ENCODE assay signal across 8 cellular contexts in the genomic region with DNA sequence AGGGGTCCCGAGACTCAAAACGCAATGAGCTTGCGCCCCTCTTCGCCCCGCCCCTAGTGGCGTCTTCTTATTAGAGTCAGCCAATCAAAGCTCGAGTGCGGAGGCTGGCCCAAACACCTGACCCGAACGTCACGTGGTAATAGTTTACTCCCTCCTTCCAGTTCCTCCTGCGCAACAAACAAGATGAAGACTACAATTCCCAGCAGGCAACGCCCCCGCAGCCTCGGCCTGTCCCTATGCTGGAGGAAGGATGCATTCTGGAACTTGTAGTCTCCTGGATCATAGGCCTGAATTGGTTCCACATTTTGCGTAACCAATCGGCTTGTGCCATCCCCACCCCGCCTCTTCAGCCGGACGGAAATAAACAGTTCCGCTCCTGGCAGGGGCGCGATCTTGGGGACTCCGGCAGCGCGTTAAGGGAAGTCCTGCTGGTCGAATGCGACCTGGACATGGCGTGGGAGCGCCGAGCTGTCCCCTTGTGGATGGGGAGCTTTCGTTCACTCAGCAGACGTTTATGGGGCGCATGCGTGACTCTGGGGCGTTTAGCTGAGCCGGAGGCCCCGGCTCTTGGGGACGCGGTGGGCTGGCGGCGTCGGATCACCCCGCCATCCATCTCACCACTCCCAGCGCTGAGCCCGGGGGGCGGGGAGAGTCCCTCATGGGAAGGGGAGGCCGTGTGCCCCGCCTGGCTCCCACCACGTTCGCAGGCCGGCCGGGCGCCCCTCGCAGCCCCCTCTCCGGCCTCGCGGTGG. TPM values are rescaled to one million over a fixed set of nuclear protein-coding genes. Genes with fewer than 3 reads are reported as not detected.
DNase-seq lines count a peak whose midpoint lies in the region; TF ChIP-seq lines count a peak whose summit lies in the region.

TSS of gene WBP2 (minus strand) at position 26 of the 752 bp plus-strand sequence. CDS start 38 bp downstream, outside the sequence.

- H3K36me3 ChIP-seq in effector memory CD4-positive, alpha-beta T cell (ENCODE audit: control insufficient read depth, insufficient read depth, low read length) = peaks cover 13% of the 10 kb centered on the region

- H3K4me1 ChIP-seq in effector memory CD4-positive, alpha-beta T cell (ENCODE audit: control insufficient read depth, insufficient read depth, low read length, poor library complexity, severe bottlenecking) = peaks cover 27% of the 10 kb centered on the region

- DNase-seq in COR-L47 (lab: John Stamatoyannopoulos, UW) = peak; percentile 99
- DNase-seq in GM20000 (ENCODE audit: low spot score) = peak; percentile 96
- peak; percentile 99 for DNase-seq in HT-29 (ENCODE audit: low spot score)
- peak; percentile 98 for DNase-seq in NK-92 treated with Interleukin-12 subunit alpha and Interleukin-12 subunit beta, amount 100 ng/mL, for 24 hours (lab: John Stamatoyannopoulos, UW)
- DNase-seq in activated CD8-positive, alpha-beta memory T cell treated with anti-CD3 and anti-CD28 coated beads for 24 hours = peak; percentile 95
- DNase-seq in effector memory CD4-positive, alpha-beta T cell = peak; percentile 95 to 98 (median 97)
- peak; percentile 100 for DNase-seq in lung microvascular endothelial cell (ENCODE audit: low read depth in 2 of 2)
- peak; percentile 96 to 98 (median 97) for DNase-seq in stimulated activated CD4-positive, alpha-beta T cell treated with anti-CD3 and anti-CD28 coated beads, TNF-alpha, amount 100 ng/mL, for 48 hours (ENCODE audit: low read depth in 3 of 3)

- H3K27ac ChIP-seq in effector memory CD4-positive, alpha-beta T cell (ENCODE audit: insufficient read depth, low read length, poor library complexity, severe bottlenecking) = peak within 1 kb of the TSS; percentile 84

- no peaks in the 10 kb centered on the region for H3K27me3 ChIP-seq in effector memory CD4-positive, alpha-beta T cell (replicated peaks; ENCODE audit: control insufficient read depth, insufficient read depth, low read length, poor library complexity, severe bottlenecking)

- H3K4me3 ChIP-seq in effector memory CD4-positive, alpha-beta T cell (ENCODE audit: insufficient read depth, low read depth, low read length, poor library complexity, severe bottlenecking) = peak within 1 kb of the TSS; percentile 72

- no peaks in the 10 kb centered on the region for H3K9me3 ChIP-seq in effector memory CD4-positive, alpha-beta T cell (ENCODE audit: control insufficient read depth, low read length)

- TF ChIP-seq CTCF in GM20000 (IDR thresholded peaks at IDR 0.05; ENCODE audit: extremely low read depth, missing control alignments) = peak; percentile 71

RNA-seq across cellular contexts. Expression of gene WBP2, which starts in this region (rescaled TPM):
- 26.8 and 30.9 TPM in 2 replicates for total RNA-seq in HT-29 (2014; rRNA removed; shearing (Covaris generic))
- total RNA-seq in lung microvascular endothelial cell = 19.4 and 24.4 TPM in 2 replicates

Comparison
In these comparisons a context has a peak if more than half of its experiments do, and no peak if none do; other contexts are left out.
1. Peak in every context shown above with its lines: DNase-seq, H3K4me3 ChIP-seq and H3K27ac ChIP-seq.